Comparison of ENCODE assay signal across 20 cellular contexts in the genomic region with DNA sequence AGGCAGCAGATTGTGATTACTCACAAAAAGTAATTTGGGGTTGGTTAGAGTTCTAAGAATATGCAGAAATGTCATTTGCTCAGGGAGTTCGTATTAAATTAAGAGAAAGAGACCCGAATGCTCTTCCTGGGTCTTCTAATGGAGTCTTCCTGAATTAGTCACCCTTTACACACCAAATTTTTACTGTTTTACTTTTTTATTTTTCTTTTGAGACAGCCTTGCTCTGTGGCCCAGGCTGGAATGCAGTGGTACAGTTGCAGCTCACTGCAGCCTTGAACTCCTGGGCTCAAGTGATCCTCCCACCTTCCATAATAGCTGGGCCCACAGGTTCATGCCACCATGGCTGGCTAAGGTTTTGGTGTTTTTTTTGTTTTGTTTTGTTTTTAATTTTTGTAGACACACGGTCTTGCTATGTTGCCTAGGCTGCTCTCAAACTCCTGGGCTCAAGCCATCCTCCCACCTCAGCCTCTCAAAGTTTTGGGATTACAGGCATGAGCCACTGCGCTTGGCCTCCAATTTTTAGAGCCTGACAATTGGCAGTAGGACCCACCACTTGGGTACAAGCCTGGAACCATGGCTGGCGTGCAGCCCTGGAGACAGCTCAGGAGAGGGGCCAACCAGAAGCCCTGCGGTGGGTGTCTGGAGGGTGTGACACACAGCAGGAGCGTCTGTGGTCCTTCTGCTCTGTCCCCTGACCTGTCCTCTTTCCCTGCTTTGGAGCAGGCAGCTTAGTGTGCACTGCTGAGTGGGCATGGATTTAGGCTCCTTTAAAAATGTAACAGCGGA. TPM values are rescaled to one million over a fixed set of nuclear protein-coding genes. Genes with fewer than 3 reads are reported as not detected.
DNase-seq lines count a peak whose midpoint lies in the region; ATAC-seq and TF ChIP-seq lines count a peak whose summit lies in the region.
"Had no signal": no experiment of that assay in that cellular context is flagged by ENCODE, and none has a peak within 500 bp of the region (broad histone marks: within the 10 kb centered on the region; RNA-seq: fewer than 3 reads in every experiment).

No MANE protein-coding gene starts in this region.

- no peak for TF ChIP-seq CTCF in osteocyte (IDR thresholded peaks at IDR 0.05)

- no peaks in the 10 kb centered on the region for H3K27me3 Mint-ChIP-seq in osteocyte (ENCODE audit: unreplicated experiment)
- H3K27me3 Mint-ChIP-seq: CD4-positive, alpha-beta T cell had no signal

- H3K4me3 Mint-ChIP-seq in osteocyte (ENCODE audit: unreplicated experiment): no peak overlapping the region
- H3K4me3 Mint-ChIP-seq: CD4-positive, alpha-beta T cell had no signal

- no peaks in the 10 kb centered on the region for H3K9me3 Mint-ChIP-seq in osteocyte (ENCODE audit: unreplicated experiment)
- H3K9me3 Mint-ChIP-seq: CD4-positive, alpha-beta T cell had no signal

- peak; percentile 24 for DNase-seq in activated CD8-positive, alpha-beta memory T cell treated with anti-CD3 and anti-CD28 coated beads for 24 hours
- no peak for DNase-seq in activated CD8-positive, alpha-beta memory T cell treated with anti-CD3 and anti-CD28 coated beads, Interleukin-2, amount 50 U/mL, for 4 hours
- DNase-seq in astrocyte of the hippocampus (ENCODE audit: low read depth, low spot score): peak; percentile 31
- DNase-seq in globus pallidus (ENCODE audit: low spot score): peak; percentile 24
- peak; percentile 69 for DNase-seq in osteocyte (ENCODE audit: extremely low spot score, unreplicated experiment)
- no peak for DNase-seq in AG08396 (ENCODE audit: low spot score)
- no peak for DNase-seq in left lobe of liver (ENCODE audit: low spot score)
- no peak for DNase-seq in activated CD4-positive, alpha-beta T cell treated with anti-CD3 and anti-CD28 coated beads for 48 hours
- DNase-seq: BE2C; Caco-2; CD4-positive, alpha-beta T cell; GM23248; HCEC 1CT; NCI-H1092 treated with DMSO at 0.1 percent for 48 hours; NCI-H146; NCI-H2081; NK-92 treated with Interleukin-12 subunit alpha and Interleukin-12 subunit beta, amount 100 ng/mL, for 24 hours; Right ventricle myocardium superior had no signal

- H3K36me3 Mint-ChIP-seq in osteocyte (ENCODE audit: unreplicated experiment): peaks cover 28% of the 10 kb centered on the region

- ATAC-seq in left lobe of liver: no peak
- ATAC-seq: GM12878 had no signal

- H3K4me1 Mint-ChIP-seq in osteocyte (ENCODE audit: unreplicated experiment): peaks cover 14% of the 10 kb centered on the region

- no peak overlapping the region for H3K27ac Mint-ChIP-seq in osteocyte (ENCODE audit: unreplicated experiment)
- H3K27ac Mint-ChIP-seq: CD4-positive, alpha-beta T cell had no signal

RNA-seq across cellular contexts. Expression of gene BHLHA15, which starts 16.4 kb away (rescaled TPM):
- total RNA-seq in osteocyte (not detected in 2 replicates), left lobe of liver (2.6 TPM)
- total RNA-seq: CD4-positive, alpha-beta T cell; GM23248; LHCN-M2; Right ventricle myocardium superior had no signal

RNA-seq across cellular contexts. Expression of gene TECPR1, which starts 57.2 kb away (rescaled TPM):
- total RNA-seq in osteocyte (33.6 and 38.7 TPM in 2 replicates), left lobe of liver (17.3 TPM)

Comparison
In these comparisons a context has a peak if more than half of its experiments do, and no peak if none do; other contexts are left out.
1. DNase-seq: peak in activated CD8-positive, alpha-beta memory T cell treated with anti-CD3 and anti-CD28 coated beads for 24 hours (single experiment), astrocyte of the hippocampus (single experiment), globus pallidus (single experiment) and osteocyte (single experiment); none in activated CD8-positive, alpha-beta memory T cell treated with anti-CD3 and anti-CD28 coated beads, Interleukin-2, amount 50 U/mL, for 4 hours (single experiment), AG08396 (single experiment), left lobe of liver (single experiment) and activated CD4-positive, alpha-beta T cell treated with anti-CD3 and anti-CD28 coated beads for 48 hours (single experiment).